In the genomic region with DNA sequence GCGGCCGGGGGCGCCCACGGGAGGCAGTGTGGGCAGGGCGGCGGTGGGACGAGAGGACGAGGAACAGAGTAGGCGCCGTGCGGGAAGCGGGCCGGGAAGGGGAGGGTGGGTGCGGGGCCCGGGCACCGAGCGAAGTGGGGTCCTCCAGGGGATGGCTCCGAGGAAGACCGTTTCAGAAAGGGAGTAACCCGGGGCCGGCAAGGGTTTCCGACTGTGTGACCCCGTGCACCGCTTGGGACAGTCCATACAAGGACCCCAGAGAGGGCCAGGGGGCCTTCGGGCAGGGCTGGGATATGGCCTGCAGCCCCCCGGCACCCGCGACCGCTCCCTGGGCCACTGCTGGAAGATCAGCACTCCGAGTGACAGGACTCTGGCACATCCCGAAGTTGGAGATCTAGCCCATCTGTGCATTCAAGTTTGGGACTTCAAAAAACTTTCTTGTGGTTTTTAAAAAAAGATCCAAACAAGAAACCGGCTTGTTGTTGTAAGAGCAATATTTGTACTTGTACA, we compare ENCODE assay signal across 8 cellular contexts. TPM values are rescaled to one million over a fixed set of nuclear protein-coding genes. Genes with fewer than 3 reads are reported as not detected.
A peak's percentile ranks its signal among the peaks of the same experiment; 100 is the strongest.
DNase-seq lines count a peak whose midpoint lies in the region; ATAC-seq and TF ChIP-seq lines count a peak whose summit lies in the region.

No MANE protein-coding gene starts in this region.

- H3K27me3 ChIP-seq in DND-41 (ENCODE audit: insufficient read depth, low read length, poor library complexity) (peaks cover 14% of the 10 kb centered on the region), Loucy (ENCODE audit: insufficient read depth, low read length, poor library complexity, severe bottlenecking) (peaks cover 14% of the 10 kb centered on the region), breast epithelium (no peaks in the 10 kb centered on the region), liver (ENCODE audit: control insufficient read depth in 4 of 4, insufficient read depth in 4 of 4, low read length in 3 of 4) (no peaks in the 10 kb centered on the region), testis (no peaks in the 10 kb centered on the region)

- H3K9me2 ChIP-seq in Loucy (replicated peaks; ENCODE audit: low read depth, low read length), result no peaks in the 10 kb centered on the region

- H3K79me2 ChIP-seq in DND-41 (ENCODE audit: insufficient read depth, low read length) (no peaks in the 10 kb centered on the region), Loucy (ENCODE audit: insufficient read depth, low read length) (no peaks in the 10 kb centered on the region)

- H3K4me3 ChIP-seq in DND-41 (ENCODE audit: low read depth in 1 of 2, low read length in 2 of 2) (peak overlapping the region in 1 of 2 experiments; percentile 58; a peak in 2 of 4 replicates), Loucy (ENCODE audit: low read length, poor library complexity, severe bottlenecking) (peak overlapping the region; percentile 68), breast epithelium (peak overlapping the region; percentile 87 to 91 (median 89)), liver (ENCODE audit: low read depth in 1 of 3, low read length in 3 of 3) (peak overlapping the region; percentile 78 to 91 (median 90)), testis (peak overlapping the region; percentile 81 to 97)

- H3K27ac ChIP-seq in DND-41 (ENCODE audit: low read length), result no peak overlapping the region
- H3K27ac ChIP-seq in breast epithelium, result peak overlapping the region; percentile 92 to 96
- H3K27ac ChIP-seq in liver (ENCODE audit: low read depth in 1 of 2, low read length in 2 of 2), result peak overlapping the region; percentile 72 to 80
- H3K27ac ChIP-seq in testis, result peak overlapping the region; percentile 56 to 87

- H3F3A ChIP-seq in Loucy (ENCODE audit: low read depth), result 0 out of 2 replicates have a peak, but pooled peaks cover 3% of the 10 kb centered on the region

- H4K20me1 ChIP-seq in DND-41 (ENCODE audit: insufficient read depth, low read length), result 0 out of 2 replicates have a peak, but pooled peaks cover 12% of the 10 kb centered on the region
- H4K20me1 ChIP-seq in Loucy (ENCODE audit: insufficient read depth, low read length, poor library complexity, severe bottlenecking), result no peaks in the 10 kb centered on the region

- H3K9me3 ChIP-seq in DND-41 (ENCODE audit: insufficient read depth, low read length, severe bottlenecking), result no peaks in the 10 kb centered on the region
- no peaks in the 10 kb centered on the region for H3K9me3 ChIP-seq in Loucy (ENCODE audit: insufficient read depth, low read depth, low read length)
- no peaks in the 10 kb centered on the region for H3K9me3 ChIP-seq in breast epithelium
- no peaks in the 10 kb centered on the region for H3K9me3 ChIP-seq in liver (ENCODE audit: control insufficient read depth in 4 of 4, low read length in 3 of 4)
- no peaks in the 10 kb centered on the region for H3K9me3 ChIP-seq in testis

- no peak for ATAC-seq in DND-41 (ENCODE audit: insufficient read depth, low read depth)
- ATAC-seq in HG03095 (IDR thresholded peaks at IDR 0.05; ENCODE audit: unreplicated experiment), result no peak
- no peak for ATAC-seq in GM18907 (IDR thresholded peaks at IDR 0.05; ENCODE audit: unreplicated experiment)

- no peak overlapping the region for H2AFZ ChIP-seq in DND-41 (ENCODE audit: low read depth, low read length)
- H2AFZ ChIP-seq in Loucy (ENCODE audit: low read length), result peak overlapping the region; percentile 76

- TF ChIP-seq POLR2A in breast epithelium (IDR thresholded peaks at IDR 0.05) (no peak), testis (IDR thresholded peaks at IDR 0.05) (no peak)

- intact Hi-C loops in breast epithelium (cut with DNase I; ENCODE audit: low total_unique reads), result loop anchor here (2.0 kb wide), 1 partner anchor 197 kb away; no protein-coding TSS in a partner anchor
- intact Hi-C loops in testis (cut with DNase I; ENCODE audit: low total_unique reads), result loop anchor here (10.0 kb wide), 1 partner anchor 57 kb away; no protein-coding TSS in a partner anchor

- DNase-seq in DND-41, result no peak
- peak; percentile 26 to 54 for DNase-seq in breast epithelium (ENCODE audit: low spot score in 2 of 2)
- DNase-seq in testis, result peak; percentile 43
- DNase-seq in SHP77 (lab: John Stamatoyannopoulos, UW), result no peak

- H3K9ac ChIP-seq in DND-41 (ENCODE audit: low read depth, low read length), result peak overlapping the region; percentile 37; the same call in 1 of the 2 replicates
- no peak overlapping the region for H3K9ac ChIP-seq in Loucy (ENCODE audit: low read depth, low read length, poor library complexity, severe bottlenecking)
- H3K9ac ChIP-seq in liver (ENCODE audit: low read depth in 1 of 2, low read length in 2 of 2), result peak overlapping the region; percentile 84 to 86

- H3K4me2 ChIP-seq in DND-41 (ENCODE audit: insufficient read depth, low read length) (peak overlapping the region; percentile 96), Loucy (ENCODE audit: low read depth, low read length, poor library complexity, severe bottlenecking) (peak overlapping the region; percentile 56)

- WGBS in liver, result under 1% methylated on average over 32 of the region's 32 CpGs
- 0 to 1% methylated on average over 16 to 32 of the region's 32 CpGs for WGBS in testis, 2 donors

- no peak for TF ChIP-seq CTCF in DND-41 (IDR thresholded peaks at IDR 0.05; ENCODE audit: borderline replicate concordance, extremely low read depth, low read length, poor library complexity, severe bottlenecking)
- no peak for TF ChIP-seq CTCF in Loucy (conservative IDR thresholded peaks at IDR 0.05; ENCODE audit: low read length)
- TF ChIP-seq CTCF in breast epithelium (IDR thresholded peaks at IDR 0.05), result no peak
- TF ChIP-seq CTCF in liver (IDR thresholded peaks at IDR 0.05; ENCODE audit: low read depth, low read length, missing input control), result no peak
- TF ChIP-seq CTCF in testis (IDR thresholded peaks at IDR 0.05), result no peak

- TF ChIP-seq RAD21 in liver (IDR thresholded peaks at IDR 0.05), result no peak

- peaks cover 15% of the 10 kb centered on the region for H3K4me1 ChIP-seq in DND-41 (ENCODE audit: insufficient read depth, low read length)
- H3K4me1 ChIP-seq in Loucy (ENCODE audit: insufficient read depth, low read length, poor library complexity, severe bottlenecking), result peaks cover 9% of the 10 kb centered on the region
- no peaks in the 10 kb centered on the region for H3K4me1 ChIP-seq in breast epithelium
- peaks cover 6 to 44% (median 30%) of the 10 kb centered on the region in 4 donors for H3K4me1 ChIP-seq in liver (ENCODE audit: control insufficient read depth in 4 of 4, insufficient read depth in 4 of 4, low read length in 3 of 4)
- H3K4me1 ChIP-seq in testis, result peaks cover 11% of the 10 kb centered on the region

- H3K36me3 ChIP-seq in DND-41 (ENCODE audit: insufficient read depth, low read length) (no peaks in the 10 kb centered on the region), Loucy (ENCODE audit: insufficient read depth, low read length) (no peaks in the 10 kb centered on the region), breast epithelium (no peaks in the 10 kb centered on the region), liver (ENCODE audit: control insufficient read depth in 4 of 4, insufficient read depth in 3 of 4, low read depth in 1 of 4, low read length in 3 of 4) (no peaks in the 10 kb centered on the region), testis (ENCODE audit: low read depth, missing control alignments) (no peaks in the 10 kb centered on the region)

TF ChIP-seq in liver, 16 proteins besides CTCF, POLR2A, EP300 and RAD21 (continues in another document):
- TF ChIP-seq FOXA2 (IDR thresholded peaks at IDR 0.05), result no peak
- no peak for TF ChIP-seq SP1 (IDR thresholded peaks at IDR 0.05)
- no peak for TF ChIP-seq TAF1 (conservative IDR thresholded peaks at IDR 0.05)
- TF ChIP-seq RXRA (IDR thresholded peaks at IDR 0.05), result no peak
- TF ChIP-seq, protein P1, sequence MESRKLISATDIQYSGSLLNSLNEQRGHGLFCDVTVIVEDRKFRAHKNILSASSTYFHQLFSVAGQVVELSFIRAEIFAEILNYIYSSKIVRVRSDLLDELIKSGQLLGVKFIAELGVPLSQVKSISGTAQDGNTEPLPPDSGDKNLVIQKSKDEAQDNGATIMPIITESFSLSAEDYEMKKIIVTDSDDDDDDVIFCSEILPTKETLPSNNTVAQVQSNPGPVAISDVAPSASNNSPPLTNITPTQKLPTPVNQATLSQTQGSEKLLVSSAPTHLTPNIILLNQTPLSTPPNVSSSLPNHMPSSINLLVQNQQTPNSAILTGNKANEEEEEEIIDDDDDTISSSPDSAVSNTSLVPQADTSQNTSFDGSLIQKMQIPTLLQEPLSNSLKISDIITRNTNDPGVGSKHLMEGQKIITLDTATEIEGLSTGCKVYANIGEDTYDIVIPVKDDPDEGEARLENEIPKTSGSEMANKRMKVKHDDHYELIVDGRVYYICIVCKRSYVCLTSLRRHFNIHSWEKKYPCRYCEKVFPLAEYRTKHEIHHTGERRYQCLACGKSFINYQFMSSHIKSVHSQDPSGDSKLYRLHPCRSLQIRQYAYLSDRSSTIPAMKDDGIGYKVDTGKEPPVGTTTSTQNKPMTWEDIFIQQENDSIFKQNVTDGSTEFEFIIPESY (IDR thresholded peaks at IDR 0.05), result no peak
- TF ChIP-seq FOXA1 (IDR thresholded peaks at IDR 0.05), result no peak
- no peak for TF ChIP-seq EGR1 (IDR thresholded peaks at IDR 0.05; ENCODE audit: low read depth in 2 of 2)

RNA-seq across cellular contexts. Expression of a gene that starts 0.4 kb away (rescaled TPM):
- total RNA-seq in breast epithelium (10 to 100 TPM; 16.8 to 44.9 (median 36.9) TPM), liver (10 to 100 TPM; 29.0 to 62.9 TPM), testis (10 to 100 TPM; 19.8 to 23.5 TPM)
- polyA plus RNA-seq in liver (10 to 100 TPM; 17.4 to 39.3 TPM), testis (ENCODE audit: insufficient read depth, low read depth, low replicate concordance) (14.2 TPM)

Comparison
In these comparisons a context has a peak if more than half of its experiments do, and no peak if none do; other contexts are left out.
1. DNase-seq: peak in breast epithelium (2 of 2) and testis (single experiment); none in DND-41 (single experiment) and SHP77 (0 of 2).